ENCODE assay signal across 1 cellular context in the genomic region with DNA sequence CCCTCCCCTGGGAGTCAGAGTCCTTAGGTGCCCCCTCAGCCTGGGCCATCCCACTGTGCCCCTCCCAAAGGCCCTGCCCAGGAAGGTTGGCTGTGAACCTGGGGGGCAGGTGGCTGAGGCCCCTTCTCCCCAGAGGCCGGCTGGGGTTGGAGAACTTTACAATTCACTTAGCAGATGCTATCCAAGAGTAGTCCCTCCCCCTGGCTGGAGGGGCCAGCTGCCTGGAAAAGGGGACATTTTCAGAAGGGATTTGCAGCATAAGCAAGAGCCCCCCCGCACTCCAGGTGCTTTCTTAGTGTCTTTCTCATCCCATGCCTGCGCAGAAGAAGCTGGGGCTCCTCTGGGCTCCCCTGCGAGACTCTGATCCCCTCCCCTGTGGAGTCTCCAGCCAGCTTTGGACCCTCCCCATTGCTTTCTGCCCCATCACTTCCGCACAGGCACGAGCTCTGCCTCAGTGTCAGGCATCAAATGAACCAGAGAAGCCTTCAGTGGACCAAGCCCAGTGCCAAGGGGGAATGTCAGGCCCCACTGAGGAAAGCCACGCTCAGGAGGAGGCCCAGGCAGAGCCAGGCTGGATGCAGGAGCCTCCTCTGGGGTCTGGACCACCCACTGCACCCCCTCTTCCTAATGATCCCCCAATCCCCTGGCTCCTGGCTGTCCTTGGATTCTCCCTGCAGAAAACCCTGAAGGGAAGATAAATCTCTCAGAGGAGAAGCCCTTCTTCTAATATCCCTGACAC.
TF ChIP-seq lines count a peak whose summit lies in the region.

No MANE protein-coding gene starts in this region.

TF ChIP-seq in WTC11, 78 proteins besides CTCF, POLR2A, EP300 and RAD21:
- TF ChIP-seq RORB (CRISPR knock-in tag; IDR thresholded peaks at IDR 0.05) (no peak), CREM (CRISPR knock-in tag; IDR thresholded peaks at IDR 0.05) (no peak), TP53 (CRISPR knock-in tag; IDR thresholded peaks at IDR 0.05) (no peak), HMGA2 (CRISPR knock-in tag; IDR thresholded peaks at IDR 0.05) (no peak), MYBL2 (CRISPR knock-in tag; IDR thresholded peaks at IDR 0.05) (no peak), ZNF671 (CRISPR knock-in tag; IDR thresholded peaks at IDR 0.05) (no peak), NFYB (CRISPR knock-in tag; conservative IDR thresholded peaks at IDR 0.05; ENCODE audit: low read depth) (no peak), GTF2I (CRISPR knock-in tag; conservative IDR thresholded peaks at IDR 0.05) (no peak), RELA (CRISPR knock-in tag; IDR thresholded peaks at IDR 0.05; ENCODE audit: borderline replicate concordance) (no peak)
- TF ChIP-seq, protein P1, sequence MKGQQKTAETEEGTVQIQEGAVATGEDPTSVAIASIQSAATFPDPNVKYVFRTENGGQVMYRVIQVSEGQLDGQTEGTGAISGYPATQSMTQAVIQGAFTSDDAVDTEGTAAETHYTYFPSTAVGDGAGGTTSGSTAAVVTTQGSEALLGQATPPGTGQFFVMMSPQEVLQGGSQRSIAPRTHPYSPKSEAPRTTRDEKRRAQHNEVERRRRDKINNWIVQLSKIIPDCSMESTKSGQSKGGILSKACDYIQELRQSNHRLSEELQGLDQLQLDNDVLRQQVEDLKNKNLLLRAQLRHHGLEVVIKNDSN (CRISPR knock-in tag; IDR thresholded peaks at IDR 0.05): no peak
- TF ChIP-seq, protein P2, sequence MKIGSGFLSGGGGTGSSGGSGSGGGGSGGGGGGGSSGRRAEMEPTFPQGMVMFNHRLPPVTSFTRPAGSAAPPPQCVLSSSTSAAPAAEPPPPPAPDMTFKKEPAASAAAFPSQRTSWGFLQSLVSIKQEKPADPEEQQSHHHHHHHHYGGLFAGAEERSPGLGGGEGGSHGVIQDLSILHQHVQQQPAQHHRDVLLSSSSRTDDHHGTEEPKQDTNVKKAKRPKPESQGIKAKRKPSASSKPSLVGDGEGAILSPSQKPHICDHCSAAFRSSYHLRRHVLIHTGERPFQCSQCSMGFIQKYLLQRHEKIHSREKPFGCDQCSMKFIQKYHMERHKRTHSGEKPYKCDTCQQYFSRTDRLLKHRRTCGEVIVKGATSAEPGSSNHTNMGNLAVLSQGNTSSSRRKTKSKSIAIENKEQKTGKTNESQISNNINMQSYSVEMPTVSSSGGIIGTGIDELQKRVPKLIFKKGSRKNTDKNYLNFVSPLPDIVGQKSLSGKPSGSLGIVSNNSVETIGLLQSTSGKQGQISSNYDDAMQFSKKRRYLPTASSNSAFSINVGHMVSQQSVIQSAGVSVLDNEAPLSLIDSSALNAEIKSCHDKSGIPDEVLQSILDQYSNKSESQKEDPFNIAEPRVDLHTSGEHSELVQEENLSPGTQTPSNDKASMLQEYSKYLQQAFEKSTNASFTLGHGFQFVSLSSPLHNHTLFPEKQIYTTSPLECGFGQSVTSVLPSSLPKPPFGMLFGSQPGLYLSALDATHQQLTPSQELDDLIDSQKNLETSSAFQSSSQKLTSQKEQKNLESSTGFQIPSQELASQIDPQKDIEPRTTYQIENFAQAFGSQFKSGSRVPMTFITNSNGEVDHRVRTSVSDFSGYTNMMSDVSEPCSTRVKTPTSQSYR (CRISPR knock-in tag; IDR thresholded peaks at IDR 0.05): no peak
- TF ChIP-seq, protein P3, sequence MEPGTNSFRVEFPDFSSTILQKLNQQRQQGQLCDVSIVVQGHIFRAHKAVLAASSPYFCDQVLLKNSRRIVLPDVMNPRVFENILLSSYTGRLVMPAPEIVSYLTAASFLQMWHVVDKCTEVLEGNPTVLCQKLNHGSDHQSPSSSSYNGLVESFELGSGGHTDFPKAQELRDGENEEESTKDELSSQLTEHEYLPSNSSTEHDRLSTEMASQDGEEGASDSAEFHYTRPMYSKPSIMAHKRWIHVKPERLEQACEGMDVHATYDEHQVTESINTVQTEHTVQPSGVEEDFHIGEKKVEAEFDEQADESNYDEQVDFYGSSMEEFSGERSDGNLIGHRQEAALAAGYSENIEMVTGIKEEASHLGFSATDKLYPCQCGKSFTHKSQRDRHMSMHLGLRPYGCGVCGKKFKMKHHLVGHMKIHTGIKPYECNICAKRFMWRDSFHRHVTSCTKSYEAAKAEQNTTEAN (CRISPR knock-in tag; IDR thresholded peaks at IDR 0.05): no peak
- TF ChIP-seq, protein P4, sequence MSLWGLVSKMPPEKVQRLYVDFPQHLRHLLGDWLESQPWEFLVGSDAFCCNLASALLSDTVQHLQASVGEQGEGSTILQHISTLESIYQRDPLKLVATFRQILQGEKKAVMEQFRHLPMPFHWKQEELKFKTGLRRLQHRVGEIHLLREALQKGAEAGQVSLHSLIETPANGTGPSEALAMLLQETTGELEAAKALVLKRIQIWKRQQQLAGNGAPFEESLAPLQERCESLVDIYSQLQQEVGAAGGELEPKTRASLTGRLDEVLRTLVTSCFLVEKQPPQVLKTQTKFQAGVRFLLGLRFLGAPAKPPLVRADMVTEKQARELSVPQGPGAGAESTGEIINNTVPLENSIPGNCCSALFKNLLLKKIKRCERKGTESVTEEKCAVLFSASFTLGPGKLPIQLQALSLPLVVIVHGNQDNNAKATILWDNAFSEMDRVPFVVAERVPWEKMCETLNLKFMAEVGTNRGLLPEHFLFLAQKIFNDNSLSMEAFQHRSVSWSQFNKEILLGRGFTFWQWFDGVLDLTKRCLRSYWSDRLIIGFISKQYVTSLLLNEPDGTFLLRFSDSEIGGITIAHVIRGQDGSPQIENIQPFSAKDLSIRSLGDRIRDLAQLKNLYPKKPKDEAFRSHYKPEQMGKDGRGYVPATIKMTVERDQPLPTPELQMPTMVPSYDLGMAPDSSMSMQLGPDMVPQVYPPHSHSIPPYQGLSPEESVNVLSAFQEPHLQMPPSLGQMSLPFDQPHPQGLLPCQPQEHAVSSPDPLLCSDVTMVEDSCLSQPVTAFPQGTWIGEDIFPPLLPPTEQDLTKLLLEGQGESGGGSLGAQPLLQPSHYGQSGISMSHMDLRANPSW (CRISPR knock-in tag; conservative IDR thresholded peaks at IDR 0.05; ENCODE audit: low read depth): no peak
- TF ChIP-seq, protein P5, sequence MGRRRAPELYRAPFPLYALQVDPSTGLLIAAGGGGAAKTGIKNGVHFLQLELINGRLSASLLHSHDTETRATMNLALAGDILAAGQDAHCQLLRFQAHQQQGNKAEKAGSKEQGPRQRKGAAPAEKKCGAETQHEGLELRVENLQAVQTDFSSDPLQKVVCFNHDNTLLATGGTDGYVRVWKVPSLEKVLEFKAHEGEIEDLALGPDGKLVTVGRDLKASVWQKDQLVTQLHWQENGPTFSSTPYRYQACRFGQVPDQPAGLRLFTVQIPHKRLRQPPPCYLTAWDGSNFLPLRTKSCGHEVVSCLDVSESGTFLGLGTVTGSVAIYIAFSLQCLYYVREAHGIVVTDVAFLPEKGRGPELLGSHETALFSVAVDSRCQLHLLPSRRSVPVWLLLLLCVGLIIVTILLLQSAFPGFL (CRISPR knock-in tag; IDR thresholded peaks at IDR 0.05; ENCODE audit: borderline replicate concordance): no peak
- TF ChIP-seq, protein P6, sequence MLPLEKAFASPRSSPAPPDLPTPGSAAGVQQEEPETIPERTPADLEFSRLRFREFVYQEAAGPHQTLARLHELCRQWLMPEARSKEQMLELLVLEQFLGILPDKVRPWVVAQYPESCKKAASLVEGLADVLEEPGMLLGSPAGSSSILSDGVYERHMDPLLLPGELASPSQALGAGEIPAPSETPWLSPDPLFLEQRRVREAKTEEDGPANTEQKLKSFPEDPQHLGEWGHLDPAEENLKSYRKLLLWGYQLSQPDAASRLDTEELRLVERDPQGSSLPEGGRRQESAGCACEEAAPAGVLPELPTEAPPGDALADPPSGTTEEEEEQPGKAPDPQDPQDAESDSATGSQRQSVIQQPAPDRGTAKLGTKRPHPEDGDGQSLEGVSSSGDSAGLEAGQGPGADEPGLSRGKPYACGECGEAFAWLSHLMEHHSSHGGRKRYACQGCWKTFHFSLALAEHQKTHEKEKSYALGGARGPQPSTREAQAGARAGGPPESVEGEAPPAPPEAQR (CRISPR knock-in tag; IDR thresholded peaks at IDR 0.05): no peak
- TF ChIP-seq, protein P7, sequence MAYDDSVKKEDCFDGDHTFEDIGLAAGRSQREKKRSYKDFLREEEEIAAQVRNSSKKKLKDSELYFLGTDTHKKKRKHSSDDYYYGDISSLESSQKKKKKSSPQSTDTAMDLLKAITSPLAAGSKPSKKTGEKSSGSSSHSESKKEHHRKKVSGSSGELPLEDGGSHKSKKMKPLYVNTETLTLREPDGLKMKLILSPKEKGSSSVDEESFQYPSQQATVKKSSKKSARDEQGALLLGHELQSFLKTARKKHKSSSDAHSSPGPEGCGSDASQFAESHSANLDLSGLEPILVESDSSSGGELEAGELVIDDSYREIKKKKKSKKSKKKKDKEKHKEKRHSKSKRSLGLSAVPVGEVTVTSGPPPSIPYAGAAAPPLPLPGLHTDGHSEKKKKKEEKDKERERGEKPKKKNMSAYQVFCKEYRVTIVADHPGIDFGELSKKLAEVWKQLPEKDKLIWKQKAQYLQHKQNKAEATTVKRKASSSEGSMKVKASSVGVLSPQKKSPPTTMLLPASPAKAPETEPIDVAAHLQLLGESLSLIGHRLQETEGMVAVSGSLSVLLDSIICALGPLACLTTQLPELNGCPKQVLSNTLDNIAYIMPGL (CRISPR knock-in tag; IDR thresholded peaks at IDR 0.05): no peak
- TF ChIP-seq, protein P8, sequence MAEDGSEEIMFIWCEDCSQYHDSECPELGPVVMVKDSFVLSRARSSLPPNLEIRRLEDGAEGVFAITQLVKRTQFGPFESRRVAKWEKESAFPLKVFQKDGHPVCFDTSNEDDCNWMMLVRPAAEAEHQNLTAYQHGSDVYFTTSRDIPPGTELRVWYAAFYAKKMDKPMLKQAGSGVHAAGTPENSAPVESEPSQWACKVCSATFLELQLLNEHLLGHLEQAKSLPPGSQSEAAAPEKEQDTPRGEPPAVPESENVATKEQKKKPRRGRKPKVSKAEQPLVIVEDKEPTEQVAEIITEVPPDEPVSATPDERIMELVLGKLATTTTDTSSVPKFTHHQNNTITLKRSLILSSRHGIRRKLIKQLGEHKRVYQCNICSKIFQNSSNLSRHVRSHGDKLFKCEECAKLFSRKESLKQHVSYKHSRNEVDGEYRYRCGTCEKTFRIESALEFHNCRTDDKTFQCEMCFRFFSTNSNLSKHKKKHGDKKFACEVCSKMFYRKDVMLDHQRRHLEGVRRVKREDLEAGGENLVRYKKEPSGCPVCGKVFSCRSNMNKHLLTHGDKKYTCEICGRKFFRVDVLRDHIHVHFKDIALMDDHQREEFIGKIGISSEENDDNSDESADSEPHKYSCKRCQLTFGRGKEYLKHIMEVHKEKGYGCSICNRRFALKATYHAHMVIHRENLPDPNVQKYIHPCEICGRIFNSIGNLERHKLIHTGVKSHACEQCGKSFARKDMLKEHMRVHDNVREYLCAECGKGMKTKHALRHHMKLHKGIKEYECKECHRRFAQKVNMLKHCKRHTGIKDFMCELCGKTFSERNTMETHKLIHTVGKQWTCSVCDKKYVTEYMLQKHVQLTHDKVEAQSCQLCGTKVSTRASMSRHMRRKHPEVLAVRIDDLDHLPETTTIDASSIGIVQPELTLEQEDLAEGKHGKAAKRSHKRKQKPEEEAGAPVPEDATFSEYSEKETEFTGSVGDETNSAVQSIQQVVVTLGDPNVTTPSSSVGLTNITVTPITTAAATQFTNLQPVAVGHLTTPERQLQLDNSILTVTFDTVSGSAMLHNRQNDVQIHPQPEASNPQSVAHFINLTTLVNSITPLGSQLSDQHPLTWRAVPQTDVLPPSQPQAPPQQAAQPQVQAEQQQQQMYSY (CRISPR knock-in tag; IDR thresholded peaks at IDR 0.05): no peak
- TF ChIP-seq, protein P9, sequence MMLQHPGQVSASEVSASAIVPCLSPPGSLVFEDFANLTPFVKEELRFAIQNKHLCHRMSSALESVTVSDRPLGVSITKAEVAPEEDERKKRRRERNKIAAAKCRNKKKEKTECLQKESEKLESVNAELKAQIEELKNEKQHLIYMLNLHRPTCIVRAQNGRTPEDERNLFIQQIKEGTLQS (CRISPR knock-in tag; conservative IDR thresholded peaks at IDR 0.05): no peak
- TF ChIP-seq, protein P10, sequence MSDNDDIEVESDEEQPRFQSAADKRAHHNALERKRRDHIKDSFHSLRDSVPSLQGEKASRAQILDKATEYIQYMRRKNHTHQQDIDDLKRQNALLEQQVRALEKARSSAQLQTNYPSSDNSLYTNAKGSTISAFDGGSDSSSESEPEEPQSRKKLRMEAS (CRISPR knock-in tag; IDR thresholded peaks at IDR 0.05): no peak
TF ChIP-seq in WTC11: peak in this region for 0.
